ENCODE assay signal across 27 cellular contexts in genomic region chr6:80336906-80337305, GRCh38.
"Had no signal": no experiment of that assay in that cellular context is flagged by ENCODE, and none has a peak within 500 bp of the region (broad histone marks: within the 10 kb centered on the region; RNA-seq: fewer than 3 reads in every experiment).

No MANE protein-coding gene starts in this region.

- H3K9me3 ChIP-seq: left ventricle myocardium inferior, neutrophil, ovary, prostate gland, right atrium auricular region, spleen, thoracic aorta, vagina had no signal

- H3K27me3 ChIP-seq: adrenal gland, neutrophil, ovary, right atrium auricular region, spleen, vagina had no signal

- H3K27me3 Mint-ChIP-seq: activated naive CD8-positive, alpha-beta T cell; type B pancreatic cell had no signal

- H3K36me3 ChIP-seq: adrenal gland, left ventricle myocardium inferior, neutrophil, ovary, prostate gland, right atrium auricular region, spleen, thoracic aorta, vagina had no signal

- H3K9me3 Mint-ChIP-seq: activated T-cell treated with anti-CD3 and anti-CD28 coated beads, Interleukin-2, amount 50 U/mL, for 4 hours; activated T-helper 2 cell treated with anti-CD3 and anti-CD28 coated beads, Interferon-gamma antibody, Interleukin-2, Interleukin-4, amounts not matched to agents 10 μg/mL and 5 μg/mL and 100 μg/mL, durations not matched to agents 14 hours and 24 hours and 36 hours; mesothelial cell of epicardium; natural killer cell; type B pancreatic cell had no signal

- H3K4me1 ChIP-seq: prostate gland, vagina had no signal

- H3K4me3 Mint-ChIP-seq: activated naive CD8-positive, alpha-beta T cell; activated T-cell treated with anti-CD3 and anti-CD28 coated beads, Interleukin-2, amount 50 U/mL, for 4 hours; mesothelial cell of epicardium; natural killer cell; type B pancreatic cell had no signal

- H3K27ac Mint-ChIP-seq: activated naive CD8-positive, alpha-beta T cell; activated T-helper 2 cell treated with anti-CD3 and anti-CD28 coated beads, Interferon-gamma antibody, Interleukin-2, Interleukin-4, amounts not matched to agents 10 μg/mL and 5 μg/mL and 100 μg/mL, durations not matched to agents 14 hours and 24 hours and 36 hours; mesothelial cell of epicardium; natural killer cell; type B pancreatic cell had no signal

- H3K36me3 Mint-ChIP-seq: activated naive CD8-positive, alpha-beta T cell; mesothelial cell of epicardium; natural killer cell; type B pancreatic cell had no signal

- FAIRE-seq: astrocyte had no signal

- H3K27ac ChIP-seq: adrenal gland, left ventricle myocardium inferior, neutrophil, ovary, prostate gland, right atrium auricular region, spleen, thoracic aorta, vagina had no signal

- DNase-seq: activated CD4-positive, alpha-beta T cell treated with anti-CD3 and anti-CD28 coated beads for 4 hours; activated CD4-positive, alpha-beta T cell treated with anti-CD3 and anti-CD28 coated beads, Interleukin-2, amount 50 U/mL, for 48 hours; activated CD4-positive, CD25-positive, alpha-beta regulatory T cell; activated CD8-positive, alpha-beta memory T cell treated with anti-CD3 and anti-CD28 coated beads, Interleukin-2, amount 50 U/mL, for 48 hours; activated naive CD4-positive, alpha-beta T cell; activated T-cell treated with anti-CD3 and anti-CD28 coated beads, Interleukin-2, amount 50 U/mL, for 4 hours; adrenal gland; cerebellar nuclear complex; cortex of kidney; foreskin melanocyte; left ventricle myocardium inferior; natural killer cell; ovary; spleen; stimulated activated CD4-positive, alpha-beta T cell treated with anti-CD3 and anti-CD28 coated beads, Interleukin-4, amount 100 ng/mL, for 24 hours; stimulated activated naive CD4-positive, alpha-beta T cell treated with Interleukin-2 at 50 U/mL for 16 hours; T1000 had no signal

- H3K4me3 ChIP-seq: adrenal gland, left ventricle myocardium inferior, ovary, prostate gland, right atrium auricular region, spleen, thoracic aorta, vagina had no signal

- ATAC-seq: activated T-cell treated with anti-CD3 and anti-CD28 coated beads, Interleukin-2, amount 50 U/mL, for 4 hours; natural killer cell had no signal
